Comparison of ENCODE assay signal across 8 cellular contexts in genomic region chr1:231528175-231529029, GRCh38. TPM values are rescaled to one million over a fixed set of nuclear protein-coding genes. Genes with fewer than 3 reads are reported as not detected.
DNase-seq lines count a peak whose midpoint lies in the region; ATAC-seq, FAIRE-seq and TF ChIP-seq lines count a peak whose summit lies in the region.

A gene with protein sequence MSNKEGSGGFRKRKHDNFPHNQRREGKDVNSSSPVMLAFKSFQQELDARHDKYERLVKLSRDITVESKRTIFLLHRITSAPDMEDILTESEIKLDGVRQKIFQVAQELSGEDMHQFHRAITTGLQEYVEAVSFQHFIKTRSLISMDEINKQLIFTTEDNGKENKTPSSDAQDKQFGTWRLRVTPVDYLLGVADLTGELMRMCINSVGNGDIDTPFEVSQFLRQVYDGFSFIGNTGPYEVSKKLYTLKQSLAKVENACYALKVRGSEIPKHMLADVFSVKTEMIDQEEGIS (plus strand): TSS chr1:231528669. CDS start chr1:231528811, 142 bp downstream.

- H3K36me3 ChIP-seq in heart right ventricle (peaks cover 0 to 32% (median 0%) of the 10 kb centered on the region in 9 donors), upper lobe of left lung (peaks cover 0 to 12% (median 0%) of the 10 kb centered on the region in 4 donors)

- intact Hi-C loops in T-helper 1 cell treated with Interleukin-12 subunit alpha and Interleukin-12 subunit beta and Interleukin-4 antibody, amounts not matched to agents 30 ng/mL and 1 ng/mL, for 36 hours (cut with micrococcal nuclease): loop anchor here (1.0 to 10.0 kb wide), 16 partner anchors 22 to 1904 kb away; partner anchors contain the start of genes C1orf198, COG2, DISC1 and EGLN1
- intact Hi-C loops in heart right ventricle (cut with DNase I): loop anchor here in 9 of 10 donors (1.0 to 10.0 kb wide), 7 partner anchors 36 to 171 kb away; partner anchors contain the start of gene EGLN1 (in 7 of the 9)
- intact Hi-C loops in posterior cingulate gyrus (cut with DNase I): loop anchor here (1.0 to 10.0 kb wide), 3 partner anchors 106 to 190 kb away; partner anchors contain the start of genes EGLN1 and SPRTN

- H3K4me3 ChIP-seq in heart right ventricle (peak within 1 kb of the TSS; percentile 59 to 85 (median 74)), upper lobe of left lung (peak within 1 kb of the TSS; percentile 68 to 90 (median 70))

- H3K4me1 ChIP-seq in heart right ventricle: peaks cover 2 to 63% (median 42%) of the 10 kb centered on the region in 9 donors
- H3K4me1 ChIP-seq in upper lobe of left lung: peaks cover 24 to 40% (median 30%) of the 10 kb centered on the region in 4 donors

- no peaks in the 10 kb centered on the region for H3K27me3 ChIP-seq in heart right ventricle
- H3K27me3 ChIP-seq in upper lobe of left lung: no peaks in the 10 kb centered on the region

- TF ChIP-seq POLR2A in GM12891 (IDR thresholded peaks at IDR 0.05; ENCODE audit: low read depth, low read length): peak; percentile 94
- TF ChIP-seq POLR2A in upper lobe of left lung (IDR thresholded peaks at IDR 0.05): peak in 3 of 4 donors; percentile 72 to 91 (median 84)

- H3K9me3 ChIP-seq in heart right ventricle: no peaks in the 10 kb centered on the region
- H3K9me3 ChIP-seq in upper lobe of left lung: no peaks in the 10 kb centered on the region

- ATAC-seq in HG02840 (IDR thresholded peaks at IDR 0.05; ENCODE audit: low FRiP score, unreplicated experiment) (peak; percentile 98), heart right ventricle (peak; percentile 99), upper lobe of left lung (ENCODE audit: low FRiP score in 2 of 2) (peak; percentile 99)

- TF ChIP-seq EP300 in upper lobe of left lung (IDR thresholded peaks at IDR 0.05): peak in 1 of 4 donors; percentile 57

- TF ChIP-seq CTCF in heart right ventricle (IDR thresholded peaks at IDR 0.05): no peak
- TF ChIP-seq CTCF in upper lobe of left lung (IDR thresholded peaks at IDR 0.05): peak in 3 of 6 experiments; percentile 18 to 42 (median 34)

- FAIRE-seq in GM12891 (lab: Jason Lieb, UNC): peak; percentile 97

- DNase-seq in GM12891 (ENCODE audit: insufficient read length, low spot score) (peak; percentile 75), NCI-H1436 treated with DMSO at 0.1 percent for 48 hours (lab: John Stamatoyannopoulos, UW) (peak; percentile 85), amniotic epithelial cell (ENCODE audit: low read depth) (peak; percentile 90), heart right ventricle (peak; percentile 91 to 92), posterior cingulate gyrus (peak; percentile 77 to 98 (median 87)), upper lobe of left lung (peak; percentile 90 to 98)

- peak within 1 kb of the TSS; percentile 87 to 97 (median 92) for H3K27ac ChIP-seq in heart right ventricle
- peak within 1 kb of the TSS; percentile 86 to 96 (median 94) for H3K27ac ChIP-seq in upper lobe of left lung

- WGBS in heart right ventricle, 2 donors: 0 to 1% methylated on average over 61 of the region's 61 CpGs
- whole genome bisulfite sequencing in upper lobe of left lung, 2 donors: 0 to 1% methylated on average over 18 to 54 of the region's 61 CpGs

TF ChIP-seq in GM12891, 5 proteins besides CTCF, POLR2A, EP300 and RAD21:
- peak; percentile 91 for TF ChIP-seq POLR2AphosphoS5 (IDR thresholded peaks at IDR 0.05; ENCODE audit: low read depth, low read length)
- TF ChIP-seq POU2F2 (IDR thresholded peaks at IDR 0.05; ENCODE audit: low read depth, low read length): no peak; the same call in none of the 2 replicates
- TF ChIP-seq SPI1 (IDR thresholded peaks at IDR 0.05; ENCODE audit: low read depth, low read length): no peak
- TF ChIP-seq TAF1 (IDR thresholded peaks at IDR 0.05; ENCODE audit: low read depth, low read length): peak; percentile 91
- no peak for TF ChIP-seq PAX5 (IDR thresholded peaks at IDR 0.05; ENCODE audit: insufficient read depth, low read length, severe bottlenecking)

RNA-seq across cellular contexts. Expression of the gene that starts here (rescaled TPM):
- polyA plus RNA-seq in GM12891 (2012; ENCODE audit: low read depth, missing spikeins): 24.8 TPM
- 36.9 and 39.2 TPM in 2 replicates for total RNA-seq in T-helper 1 cell treated with Interleukin-12 subunit alpha and Interleukin-12 subunit beta and Interleukin-4 antibody, amounts not matched to agents 30 ng/mL and 1 ng/mL, for 36 hours
- 10 to 100 TPM; 26.2 to 37.9 (median 33.2) TPM for total RNA-seq in heart right ventricle
- 10 to 100 TPM; 11.8 to 14.2 TPM for polyA plus RNA-seq in heart right ventricle
- 10 to 100 TPM in 5 of 6 donors, 1 to 10 TPM in 1; 6.3 to 39.7 (median 24.6) TPM for total RNA-seq in upper lobe of left lung

Comparison
In these comparisons a context has a peak if more than half of its experiments do, and no peak if none do; other contexts are left out.
1. Peak in every context shown above with its lines: DNase-seq, ATAC-seq, H3K4me3 ChIP-seq and H3K27ac ChIP-seq.